In genomic region chr16:68526782-68527145, GRCh38 we compare ENCODE assay signal across 1 cellular context.
TF ChIP-seq lines count a peak whose summit lies in the region.

No MANE protein-coding gene starts in this region.

TF ChIP-seq in K562, 482 proteins besides CTCF, POLR2A, EP300 and RAD21:
- TF ChIP-seq NRF1 (conservative IDR thresholded peaks at IDR 0.05 in 1 of 2, IDR thresholded peaks at IDR 0.05 in 1 of 2) (peak; percentile 59 to 65), NFE2 (IDR thresholded peaks at IDR 0.05; ENCODE audit: low read depth) (no peak)
TF ChIP-seq in K562: peak in this region for 1.
